In genomic region chr7:158885624-158886023, GRCh38 we compare ENCODE assay signal across 11 cellular contexts. TPM values are rescaled to one million over a fixed set of nuclear protein-coding genes. Genes with fewer than 3 reads are reported as not detected.
DNase-seq lines count a peak whose midpoint lies in the region; ATAC-seq and TF ChIP-seq lines count a peak whose summit lies in the region.
"Had no signal": no experiment of that assay in that cellular context is flagged by ENCODE, and none has a peak within 500 bp of the region (broad histone marks: within the 10 kb centered on the region; RNA-seq: fewer than 3 reads in every experiment).

No MANE protein-coding gene starts in this region.

- H3K9me3 Mint-ChIP-seq in activated naive CD8-positive, alpha-beta T cell treated with anti-CD3 and anti-CD28 coated beads, Interleukin-2, amount 50 U/mL, for 24 hours: no peaks in the 10 kb centered on the region

- no peak overlapping the region for H3K27ac ChIP-seq in psoas muscle
- no peak overlapping the region for H3K27ac ChIP-seq in prostate gland

- no peaks in the 10 kb centered on the region for H3K4me1 Mint-ChIP-seq in activated naive CD8-positive, alpha-beta T cell treated with anti-CD3 and anti-CD28 coated beads, Interleukin-2, amount 50 U/mL, for 24 hours
- H3K4me1 Mint-ChIP-seq: activated CD4-positive, alpha-beta T cell treated with anti-CD3 and anti-CD28 coated beads for 36 hours had no signal

- WGBS in psoas muscle, 3 donors: 74 to 91% (median 78%) methylated on average over 2 of the region's 2 CpGs
- 55% methylated on average over 2 of the region's 2 CpGs for WGBS in prostate gland

- H3K4me1 ChIP-seq in psoas muscle (no peaks in the 10 kb centered on the region), prostate gland (replicated peaks) (no peaks in the 10 kb centered on the region)

- ATAC-seq in psoas muscle (no peak), GM18505 (IDR thresholded peaks at IDR 0.05; ENCODE audit: unreplicated experiment) (no peak)
- no peak for ATAC-seq in activated naive CD8-positive, alpha-beta T cell treated with anti-CD3 and anti-CD28 coated beads, Interleukin-2, amount 50 U/mL, for 24 hours
- ATAC-seq: activated CD4-positive, alpha-beta T cell treated with anti-CD3 and anti-CD28 coated beads for 36 hours; stimulated activated naive CD8-positive, alpha-beta T cell treated with anti-CD3 and anti-CD28 coated beads, Interleukin-15, Interleukin-2, amounts not matched to agents 100 U/mL and 50 U/mL, for 24 hours had no signal

- TF ChIP-seq POLR2A in prostate gland (IDR thresholded peaks at IDR 0.05) (no peak), GM18505 (IDR thresholded peaks at IDR 0.05; ENCODE audit: borderline replicate concordance, extremely low read depth, insufficient read depth, insufficient read length) (no peak)

- no peaks in the 10 kb centered on the region for H3K27me3 Mint-ChIP-seq in activated naive CD8-positive, alpha-beta T cell treated with anti-CD3 and anti-CD28 coated beads, Interleukin-2, amount 50 U/mL, for 24 hours
- H3K27me3 Mint-ChIP-seq: activated CD4-positive, alpha-beta T cell treated with anti-CD3 and anti-CD28 coated beads for 36 hours had no signal

- no peak overlapping the region for H3K27ac Mint-ChIP-seq in activated naive CD8-positive, alpha-beta T cell treated with anti-CD3 and anti-CD28 coated beads, Interleukin-2, amount 50 U/mL, for 24 hours
- H3K27ac Mint-ChIP-seq: activated CD4-positive, alpha-beta T cell treated with anti-CD3 and anti-CD28 coated beads for 36 hours had no signal

- intact Hi-C loops in psoas muscle (cut with DNase I) (no loop called here), prostate gland (cut with DNase I) (no loop called here)

- H3K4me3 Mint-ChIP-seq in activated naive CD8-positive, alpha-beta T cell treated with anti-CD3 and anti-CD28 coated beads, Interleukin-2, amount 50 U/mL, for 24 hours: no peak overlapping the region
- H3K4me3 Mint-ChIP-seq: activated CD4-positive, alpha-beta T cell treated with anti-CD3 and anti-CD28 coated beads for 36 hours had no signal

- peaks cover 10% of the 10 kb centered on the region for H3K36me3 Mint-ChIP-seq in activated naive CD8-positive, alpha-beta T cell treated with anti-CD3 and anti-CD28 coated beads, Interleukin-2, amount 50 U/mL, for 24 hours (ENCODE audit: low read depth)

- no peak overlapping the region for H3K4me3 ChIP-seq in GM12875 (ENCODE audit: low read depth, low read length)
- no peak overlapping the region for H3K4me3 ChIP-seq in cardiac fibroblast (replicated peaks in 1 of 2; ENCODE audit: low read depth in 2 of 2, low read length in 2 of 2)
- no peak overlapping the region for H3K4me3 ChIP-seq in psoas muscle
- H3K4me3 ChIP-seq in prostate gland: no peak overlapping the region

- DNase-seq in NCI-H69 (lab: John Stamatoyannopoulos, UW): peak; percentile 35
- peak; percentile 15 to 30 for DNase-seq in cardiac fibroblast (ENCODE audit: low read depth in 2 of 2)
- DNase-seq in psoas muscle: no peak
- DNase-seq in prostate gland (ENCODE audit: low spot score): no peak
- no peak for DNase-seq in activated naive CD8-positive, alpha-beta T cell treated with anti-CD3 and anti-CD28 coated beads, Interleukin-2, amount 50 U/mL, for 24 hours
- DNase-seq in iPS-NIHi11 (ENCODE audit: low spot score): no peak
- DNase-seq: activated CD4-positive, alpha-beta T cell treated with anti-CD3 and anti-CD28 coated beads for 36 hours; nucleus accumbens; stimulated activated naive CD8-positive, alpha-beta T cell treated with anti-CD3 and anti-CD28 coated beads, Interleukin-15, Interleukin-2, amounts not matched to agents 100 U/mL and 50 U/mL, for 24 hours had no signal

- no peaks in the 10 kb centered on the region for H3K27me3 ChIP-seq in psoas muscle (ENCODE audit: insufficient read depth in 3 of 3, low read length in 2 of 3)
- H3K27me3 ChIP-seq in prostate gland (replicated peaks; ENCODE audit: insufficient read depth): no peaks in the 10 kb centered on the region

- 0 out of 2 replicates have a peak, but pooled peaks have one; percentile 2 for TF ChIP-seq CTCF in GM12875 (IDR thresholded peaks at IDR 0.05; ENCODE audit: borderline replicate concordance, insufficient read depth, low read depth, low read length)
- peak; percentile 28 for TF ChIP-seq CTCF in cardiac fibroblast (IDR thresholded peaks at IDR 0.05; ENCODE audit: low read depth, low read length)
- peak; percentile 31 for TF ChIP-seq CTCF in psoas muscle (IDR thresholded peaks at IDR 0.05)
- peak in 2 of 4 experiments; percentile 22 to 26 for TF ChIP-seq CTCF in prostate gland (IDR thresholded peaks at IDR 0.05)

- H3K9me3 ChIP-seq in psoas muscle: no peaks in the 10 kb centered on the region
- no peaks in the 10 kb centered on the region for H3K9me3 ChIP-seq in prostate gland

- H3K36me3 ChIP-seq in psoas muscle (ENCODE audit: insufficient read depth in 1 of 2, low read depth in 1 of 2) (peaks cover 0 to 82% of the 10 kb centered on the region in 2 donors), prostate gland (peaks cover 0 to 6% of the 10 kb centered on the region in 2 donors)

RNA-seq across cellular contexts. Expression of gene DYNC2I1, which starts 29.3 kb away (rescaled TPM):
- total RNA-seq in psoas muscle (10 to 100 TPM; 11.1 to 23.6 (median 18.2) TPM), prostate gland (10 to 100 TPM; 14.3 to 35.0 TPM)
- 10 to 100 TPM in 2 of 3 donors, 1 to 10 TPM in 1; 9.7 to 18.1 (median 10.0) TPM for polyA plus RNA-seq in psoas muscle

RNA-seq across cellular contexts. Expression of gene ESYT2, which starts 56.3 kb away (rescaled TPM):
- 10 to 100 TPM; 35.9 to 63.4 (median 54.1) TPM for total RNA-seq in psoas muscle
- polyA plus RNA-seq in psoas muscle: 10 to 100 TPM; 27.5 to 44.0 (median 28.5) TPM
- 10 to 100 TPM; 60.8 to 75.1 TPM for total RNA-seq in prostate gland

Comparison
In these comparisons a context has a peak if more than half of its experiments do, and no peak if none do; other contexts are left out.
1. DNase-seq: peak in NCI-H69 (single experiment) and cardiac fibroblast (2 of 2); none in psoas muscle (0 of 2), prostate gland (single experiment), activated naive CD8-positive, alpha-beta T cell treated with anti-CD3 and anti-CD28 coated beads, Interleukin-2, amount 50 U/mL, for 24 hours (single experiment) and iPS-NIHi11 (single experiment).